9 cellular contexts compared by ENCODE assay signal in the genomic region with DNA sequence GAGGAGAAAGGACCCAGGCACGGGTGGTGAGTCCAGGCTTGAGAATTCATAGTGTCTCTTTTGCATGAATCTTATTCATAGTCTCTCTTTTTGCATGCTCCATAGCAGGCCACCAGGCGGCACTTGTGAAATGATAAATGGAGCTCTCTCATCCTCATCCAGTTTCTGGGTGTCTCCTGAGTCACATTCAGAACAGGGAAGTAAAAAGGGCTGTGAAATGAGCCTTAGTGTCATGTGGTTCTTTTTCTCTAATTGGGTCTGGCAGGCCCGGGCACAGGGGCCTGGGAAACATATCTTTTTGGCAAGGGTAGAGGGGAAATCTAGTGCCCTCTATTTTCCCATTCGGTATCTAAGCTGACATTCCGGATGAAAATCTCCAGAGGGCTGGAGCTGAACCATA.
DNase-seq lines count a peak whose midpoint lies in the region; ATAC-seq lines count a peak whose summit lies in the region.
"Had no signal": no experiment of that assay in that cellular context is flagged by ENCODE, and none has a peak within 500 bp of the region (broad histone marks: within the 10 kb centered on the region; RNA-seq: fewer than 3 reads in every experiment).

No MANE protein-coding gene starts in this region.

- no peaks in the 10 kb centered on the region for H3K9me3 Mint-ChIP-seq in dendritic cell treated with granulocyte-macrophage colony-stimulating factor and Interleukin-4, amounts not matched to agents 40 ng/mL and 50 ng/mL, for 4 days

- peaks cover 66% of the 10 kb centered on the region for H3K4me1 Mint-ChIP-seq in dendritic cell treated with granulocyte-macrophage colony-stimulating factor and Interleukin-4, amounts not matched to agents 40 ng/mL and 50 ng/mL, for 4 days (ENCODE audit: low read depth)

- DNase-seq in DMS53 (lab: John Stamatoyannopoulos, UW), result peak; percentile 44
- DNase-seq in DMS53 treated with DMSO at 0.1 percent for 48 hours (lab: John Stamatoyannopoulos, UW; ENCODE audit: unreplicated experiment), result no peak
- DNase-seq in NOMO-1 treated with DMSO at 0.1 percent for 48 hours (lab: John Stamatoyannopoulos, UW; ENCODE audit: unreplicated experiment), result peak; percentile 92
- DNase-seq in midbrain (lab: John Stamatoyannopoulos, UW), result peak; percentile 75
- no peak for DNase-seq in ecto neural progenitor cell (ENCODE audit: low spot score)
- no peak for DNase-seq in effector memory CD4-positive, alpha-beta T cell

- peaks cover 6% of the 10 kb centered on the region for H3K36me3 Mint-ChIP-seq in dendritic cell treated with granulocyte-macrophage colony-stimulating factor and Interleukin-4, amounts not matched to agents 40 ng/mL and 50 ng/mL, for 4 days (ENCODE audit: low read depth)

- intact Hi-C loops in dendritic cell treated with granulocyte-macrophage colony-stimulating factor and Interleukin-4, amounts not matched to agents 40 ng/mL and 50 ng/mL, for 4 days (cut with micrococcal nuclease), result loop anchor here (2.0 kb wide), 1 partner anchor 13 kb away; no protein-coding TSS in a partner anchor

- H3K36me3 ChIP-seq in effector memory CD4-positive, alpha-beta T cell (ENCODE audit: control insufficient read depth, insufficient read depth, low read length), result no peaks in the 10 kb centered on the region
- H3K36me3 ChIP-seq: BLaER1 had no signal

- H3K27ac Mint-ChIP-seq in dendritic cell treated with granulocyte-macrophage colony-stimulating factor and Interleukin-4, amounts not matched to agents 40 ng/mL and 50 ng/mL, for 4 days, result peak overlapping the region; percentile 97

- H3K27ac ChIP-seq in effector memory CD4-positive, alpha-beta T cell (ENCODE audit: insufficient read depth, low read length, poor library complexity, severe bottlenecking), result no peak overlapping the region
- H3K27ac ChIP-seq: BLaER1 had no signal

- H3K4me3 ChIP-seq in effector memory CD4-positive, alpha-beta T cell (ENCODE audit: insufficient read depth, low read depth, low read length, poor library complexity, severe bottlenecking), result no peak overlapping the region
- H3K4me3 ChIP-seq: BLaER1 had no signal

- peak; percentile 39 for ATAC-seq in HG02798 (IDR thresholded peaks at IDR 0.05; ENCODE audit: poor library complexity, unreplicated experiment)

- no peaks in the 10 kb centered on the region for H3K27me3 ChIP-seq in effector memory CD4-positive, alpha-beta T cell (replicated peaks; ENCODE audit: control insufficient read depth, insufficient read depth, low read length, poor library complexity, severe bottlenecking)
- H3K27me3 ChIP-seq: BLaER1 had no signal

- no peaks in the 10 kb centered on the region for H3K27me3 Mint-ChIP-seq in dendritic cell treated with granulocyte-macrophage colony-stimulating factor and Interleukin-4, amounts not matched to agents 40 ng/mL and 50 ng/mL, for 4 days

- H3K9me3 ChIP-seq in effector memory CD4-positive, alpha-beta T cell (ENCODE audit: control insufficient read depth, low read length), result no peaks in the 10 kb centered on the region
- H3K9me3 ChIP-seq: BLaER1 had no signal

- H3K4me3 Mint-ChIP-seq in dendritic cell treated with granulocyte-macrophage colony-stimulating factor and Interleukin-4, amounts not matched to agents 40 ng/mL and 50 ng/mL, for 4 days, result peak overlapping the region; percentile 23

- H3K4me1 ChIP-seq in effector memory CD4-positive, alpha-beta T cell (ENCODE audit: control insufficient read depth, insufficient read depth, low read length, poor library complexity, severe bottlenecking), result no peaks in the 10 kb centered on the region

Comparison
In these comparisons a context has a peak if more than half of its experiments do, and no peak if none do; other contexts are left out.
1. DNase-seq: peak in DMS53 (single experiment), NOMO-1 treated with DMSO at 0.1 percent for 48 hours (single experiment) and midbrain (single experiment); none in DMS53 treated with DMSO at 0.1 percent for 48 hours (single experiment), ecto neural progenitor cell (single experiment) and effector memory CD4-positive, alpha-beta T cell (0 of 3).